21 cellular contexts compared by ENCODE assay signal in genomic region chr14:100060766-100061165, GRCh38. TPM values are rescaled to one million over a fixed set of nuclear protein-coding genes. Genes with fewer than 3 reads are reported as not detected.
DNase-seq lines count a peak whose midpoint lies in the region; ATAC-seq, FAIRE-seq and TF ChIP-seq lines count a peak whose summit lies in the region.
"Had no signal": no experiment of that assay in that cellular context is flagged by ENCODE, and none has a peak within 500 bp of the region (broad histone marks: within the 10 kb centered on the region; RNA-seq: fewer than 3 reads in every experiment).

No MANE protein-coding gene starts in this region.

- H3K36me3 Mint-ChIP-seq in CD4-positive, CD25-positive, alpha-beta regulatory T cell = no peaks in the 10 kb centered on the region
- peaks cover 6% of the 10 kb centered on the region for H3K36me3 Mint-ChIP-seq in activated CD4-positive, alpha-beta memory T cell treated with anti-CD3 and anti-CD28 coated beads, Interleukin-2, amount 10 ng/mL, durations not matched to agents 7 days and 5 days (ENCODE audit: low read depth)

- no peaks in the 10 kb centered on the region for H3K36me3 ChIP-seq in CD4-positive, CD25-positive, alpha-beta regulatory T cell (ENCODE audit: control insufficient read depth, insufficient read depth, low read length)
- H3K36me3 ChIP-seq in effector memory CD4-positive, alpha-beta T cell (ENCODE audit: control insufficient read depth, insufficient read depth, low read length) = no peaks in the 10 kb centered on the region
- H3K36me3 ChIP-seq: tibial nerve had no signal

- H3K27me3 ChIP-seq in CD4-positive, CD25-positive, alpha-beta regulatory T cell (ENCODE audit: control insufficient read depth, insufficient read depth, low read length) = no peaks in the 10 kb centered on the region
- H3K27me3 ChIP-seq in effector memory CD4-positive, alpha-beta T cell (replicated peaks; ENCODE audit: control insufficient read depth, insufficient read depth, low read length, poor library complexity, severe bottlenecking) = no peaks in the 10 kb centered on the region
- H3K27me3 ChIP-seq: tibial nerve had no signal

- H3K27ac Mint-ChIP-seq in CD4-positive, CD25-positive, alpha-beta regulatory T cell = peak overlapping the region; percentile 90 to 97 (median 97)
- peak overlapping the region; percentile 97 for H3K27ac Mint-ChIP-seq in activated CD4-positive, alpha-beta memory T cell treated with anti-CD3 and anti-CD28 coated beads, Interleukin-2, amount 10 ng/mL, durations not matched to agents 7 days and 5 days

- H3K4me2 ChIP-seq in A549 = no peak overlapping the region

- H3K4me3 ChIP-seq in A549 = no peak overlapping the region
- peak overlapping the region; percentile 100 for H3K4me3 ChIP-seq in CD4-positive, CD25-positive, alpha-beta regulatory T cell (ENCODE audit: low read depth, low read length)
- H3K4me3 ChIP-seq in effector memory CD4-positive, alpha-beta T cell (ENCODE audit: insufficient read depth, low read depth, low read length, poor library complexity, severe bottlenecking) = no peak overlapping the region
- H3K4me3 ChIP-seq: tibial nerve had no signal

- TF ChIP-seq CTCF in A549 (IDR thresholded peaks at IDR 0.05) = no peak

- H3K9me3 ChIP-seq in A549 = no peaks in the 10 kb centered on the region
- no peaks in the 10 kb centered on the region for H3K9me3 ChIP-seq in CD4-positive, CD25-positive, alpha-beta regulatory T cell (ENCODE audit: control insufficient read depth in 2 of 2, low read length in 2 of 2)
- H3K9me3 ChIP-seq in effector memory CD4-positive, alpha-beta T cell (ENCODE audit: control insufficient read depth, low read length) = no peaks in the 10 kb centered on the region
- H3K9me3 ChIP-seq: tibial nerve had no signal

- POLR2A ChIA-PET in A549 (lab: Yijun Ruan, JAX) = no interaction called here
- POLR2A ChIA-PET in activated CD4-positive, alpha-beta memory T cell treated with anti-CD3 and anti-CD28 coated beads, Interleukin-2, amount 10 ng/mL, durations not matched to agents 7 days and 5 days (lab: Charles Lee) = interaction anchor here (0.6 to 33.6 kb wide), 3 partner anchors 33 to 132 kb away, joined by 3 to 1586 read pairs (median 5); partner anchors contain the start of gene EVL

- H3K4me1 Mint-ChIP-seq in CD4-positive, CD25-positive, alpha-beta regulatory T cell = peaks cover 35 to 86% (median 68%) of the 10 kb centered on the region in 4 donors
- H3K4me1 Mint-ChIP-seq in activated CD4-positive, alpha-beta memory T cell treated with anti-CD3 and anti-CD28 coated beads, Interleukin-2, amount 10 ng/mL, durations not matched to agents 7 days and 5 days = peaks cover 74% of the 10 kb centered on the region

- H3K27ac ChIP-seq in A549 = no peak overlapping the region
- H3K27ac ChIP-seq in CD4-positive, CD25-positive, alpha-beta regulatory T cell (ENCODE audit: insufficient read depth, low read length, poor library complexity, severe bottlenecking) = peak overlapping the region; percentile 95
- H3K27ac ChIP-seq in effector memory CD4-positive, alpha-beta T cell (ENCODE audit: insufficient read depth, low read length, poor library complexity, severe bottlenecking) = peak overlapping the region; percentile 90
- H3K27ac ChIP-seq: tibial nerve had no signal

- H3K27me3 Mint-ChIP-seq in CD4-positive, CD25-positive, alpha-beta regulatory T cell = no peaks in the 10 kb centered on the region
- no peaks in the 10 kb centered on the region for H3K27me3 Mint-ChIP-seq in activated CD4-positive, alpha-beta memory T cell treated with anti-CD3 and anti-CD28 coated beads, Interleukin-2, amount 10 ng/mL, durations not matched to agents 7 days and 5 days

- H3K4me3 Mint-ChIP-seq in CD4-positive, CD25-positive, alpha-beta regulatory T cell = peak overlapping the region; percentile 74 to 85 (median 75)
- H3K4me3 Mint-ChIP-seq in activated CD4-positive, alpha-beta memory T cell treated with anti-CD3 and anti-CD28 coated beads, Interleukin-2, amount 10 ng/mL, durations not matched to agents 7 days and 5 days = peak overlapping the region; percentile 44

- intact Hi-C loops in sciatic nerve (cut with DNase I) = no loop called here

- no peak for TF ChIP-seq RAD21 in A549 (conservative IDR thresholded peaks at IDR 0.05 in 1 of 2, IDR thresholded peaks at IDR 0.05 in 1 of 2)

- H3K4me1 ChIP-seq in A549 = no peaks in the 10 kb centered on the region
- peaks cover 89% of the 10 kb centered on the region for H3K4me1 ChIP-seq in CD4-positive, CD25-positive, alpha-beta regulatory T cell (ENCODE audit: control insufficient read depth, insufficient read depth, low read length, poor library complexity, severe bottlenecking)
- H3K4me1 ChIP-seq in effector memory CD4-positive, alpha-beta T cell (ENCODE audit: control insufficient read depth, insufficient read depth, low read length, poor library complexity, severe bottlenecking) = peaks cover 65% of the 10 kb centered on the region

- CTCF ChIA-PET in A549 (lab: Yijun Ruan, JAX) = interaction anchor here (0.6 to 2.4 kb wide), 2 partner anchors 78 to 256 kb away, joined by 3 to 7 read pairs; no protein-coding TSS in a partner anchor
- CTCF ChIA-PET in activated CD4-positive, alpha-beta memory T cell treated with anti-CD3 and anti-CD28 coated beads, Interleukin-2, amount 10 ng/mL, durations not matched to agents 7 days and 5 days (lab: Charles Lee) = interaction anchor here (0.6 to 7.3 kb wide), 6 partner anchors 11 to 96 kb away, joined by 3 to 116 read pairs (median 6); no protein-coding TSS in a partner anchor

- DNase-seq in A549 (ENCODE audit: low read depth in 1 of 2, low spot score in 1 of 2) = no peak
- DNase-seq in CD4-positive, CD25-positive, alpha-beta regulatory T cell = peak in 1 of 3 donors; percentile 69
- no peak for DNase-seq in activated CD4-positive, alpha-beta memory T cell treated with anti-CD3 and anti-CD28 coated beads, Interleukin-2, amount 10 ng/mL, durations not matched to agents 7 days and 5 days
- DNase-seq in effector memory CD4-positive, alpha-beta T cell = no peak
- DNase-seq in AG20443 (ENCODE audit: low spot score) = no peak
- DNase-seq in sciatic nerve (ENCODE audit: low spot score) = no peak
- no peak for DNase-seq in iPS-NIHi7 (ENCODE audit: extremely low spot score)
- DNase-seq: AML-193; glutamatergic neuron; KBM-7; left cardiac atrium; NCI-H146; NCI-H526; occipital lobe; small intestine; stimulated activated CD4-positive, alpha-beta T cell treated with anti-CD3 and anti-CD28 coated beads, Interleukin-2, amount 100 ng/mL, for 24 hours; T-helper 9 cell had no signal

- no peak for TF ChIP-seq EP300 in A549 (IDR thresholded peaks at IDR 0.05)

- no peaks in the 10 kb centered on the region for H3K9me3 Mint-ChIP-seq in CD4-positive, CD25-positive, alpha-beta regulatory T cell
- no peaks in the 10 kb centered on the region for H3K9me3 Mint-ChIP-seq in activated CD4-positive, alpha-beta memory T cell treated with anti-CD3 and anti-CD28 coated beads, Interleukin-2, amount 10 ng/mL, durations not matched to agents 7 days and 5 days

- no peak for TF ChIP-seq POLR2A in A549 (IDR thresholded peaks at IDR 0.05; ENCODE audit: low read length)

- 89% methylated on average over 3 of the region's 3 CpGs for WGBS in A549 (ENCODE audit: missing lambda C conversion rate)

- no peak for ATAC-seq in A549
- ATAC-seq in CD4-positive, CD25-positive, alpha-beta regulatory T cell (ENCODE audit: low read depth in 2 of 2) = no peak
- no peak for ATAC-seq in sciatic nerve
- no peak for ATAC-seq in HG03196 (IDR thresholded peaks at IDR 0.05; ENCODE audit: unreplicated experiment)
- ATAC-seq: left cardiac atrium had no signal

- FAIRE-seq in A549 (lab: Jason Lieb, UNC) = peak; percentile 36
- FAIRE-seq: colon, GM12892, small intestine had no signal

TF ChIP-seq in A549, 52 proteins besides CTCF, POLR2A, EP300 and RAD21:
- TF ChIP-seq NR3C1 (IDR thresholded peaks at IDR 0.05) (no peak), HOXA7 (CRISPR knock-in tag; IDR thresholded peaks at IDR 0.05) (no peak), E2F6 (IDR thresholded peaks at IDR 0.05; ENCODE audit: borderline replicate concordance, low read depth) (no peak), HDAC2 (IDR thresholded peaks at IDR 0.05) (no peak), MAFK (IDR thresholded peaks at IDR 0.05; ENCODE audit: partially characterized antibody) (no peak)

RNA-seq across cellular contexts. Expression of gene EVL, which starts 4.5 kb away (rescaled TPM):
- polyA plus RNA-seq in A549 (2011; rRNA removed) (14.8 and 17.0 TPM in 2 replicates), A549 (2017; fragmentation: RNase III; extraction: RNeasy Plus Mini Kit Qiagen cat#74134 plus additional on column Dnase treatment) (30.1 to 32.9 TPM (median 30.6 TPM) in 3 replicates)
- polyA plus RNA-seq in A549 (2012; cell fraction: cytosol; rRNA removed) = 22.7 and 24.5 TPM in 2 replicates
- polyA plus RNA-seq in A549 (2012; cell fraction: nucleus; rRNA removed) = 86.6 and 98.4 TPM in 2 replicates
- 19.2 and 21.8 TPM in 2 replicates for polyA minus RNA-seq in A549 (2011; rRNA and poly(A)+ RNA removed)
- 1,219 TPM for total RNA-seq in CD4-positive, CD25-positive, alpha-beta regulatory T cell
- polyA plus RNA-seq in CD4-positive, CD25-positive, alpha-beta regulatory T cell = 100 to 1,000 TPM; 118 to 141 (median 136) TPM
- 100 to 1,000 TPM; 771 to 787 TPM for total RNA-seq in activated CD4-positive, alpha-beta memory T cell treated with anti-CD3 and anti-CD28 coated beads, Interleukin-2, amount 10 ng/mL, durations not matched to agents 7 days and 5 days
- total RNA-seq in sciatic nerve = 87.2 TPM

Comparison
In these comparisons a context has a peak if more than half of its experiments do, and no peak if none do; other contexts are left out.
1. H3K27ac ChIP-seq: peak in CD4-positive, CD25-positive, alpha-beta regulatory T cell (single experiment) and effector memory CD4-positive, alpha-beta T cell (single experiment); none in A549 (0 of 2).